In genomic region chr3:127172670-127173515, GRCh38 we compare ENCODE assay signal across 10 cellular contexts. TPM values are rescaled to one million over a fixed set of nuclear protein-coding genes. Genes with fewer than 3 reads are reported as not detected.
DNase-seq lines count a peak whose midpoint lies in the region; ATAC-seq and TF ChIP-seq lines count a peak whose summit lies in the region.
"Had no signal": no experiment of that assay in that cellular context is flagged by ENCODE, and none has a peak within 500 bp of the region (broad histone marks: within the 10 kb centered on the region; RNA-seq: fewer than 3 reads in every experiment).

No MANE protein-coding gene starts in this region.

- CTCF ChIA-PET in HEK293T (lab: Yijun Ruan, JAX) = no interaction called here

- ATAC-seq in HG03469 (IDR thresholded peaks at IDR 0.05; ENCODE audit: unreplicated experiment) (no peak), GM21360 (IDR thresholded peaks at IDR 0.05; ENCODE audit: unreplicated experiment) (no peak)

- H3K36me3 ChIP-seq in ascending aorta = no peaks in the 10 kb centered on the region

- H3K27me3 ChIP-seq in ascending aorta = no peaks in the 10 kb centered on the region

- H3K4me1 ChIP-seq in ascending aorta = peaks cover 0 to 8% of the 10 kb centered on the region in 2 donors

- DNase-seq in AG08396 (ENCODE audit: low spot score) (peak; percentile 83), HEK293T (ENCODE audit: extremely low spot score) (peak; percentile 27), SHP77 treated with DMSO at 0.1 percent for 48 hours (lab: John Stamatoyannopoulos, UW) (peak; percentile 15), islet precursor cell (peak; percentile 98), ascending aorta (ENCODE audit: low spot score in 2 of 2) (no peak), SKM-1 (lab: John Stamatoyannopoulos, UW; ENCODE audit: unreplicated experiment) (no peak)
- DNase-seq: activated B cell treated with CpG ODN at 0.5 μM for 24 hours had no signal

- POLR2A ChIA-PET in HEK293T (lab: Yijun Ruan, JAX) = no interaction called here

- intact Hi-C loops in ascending aorta (cut with DNase I) = no loop called here

- TF ChIP-seq CTCF in ascending aorta (IDR thresholded peaks at IDR 0.05) = no peak

- no peak overlapping the region for H3K4me3 ChIP-seq in ascending aorta

- H3K27ac ChIP-seq in ascending aorta = no peak overlapping the region
- H3K27ac ChIP-seq: HL-60 had no signal

- H3K9me3 ChIP-seq in ascending aorta = no peaks in the 10 kb centered on the region

TF ChIP-seq in HEK293T, 16 proteins besides CTCF, POLR2A, EP300 and RAD21:
- TF ChIP-seq L3MBTL2 (conservative IDR thresholded peaks at IDR 0.05) = no peak
- no peak for TF ChIP-seq CTBP1 (IDR thresholded peaks at IDR 0.05; ENCODE audit: borderline replicate concordance)
- no peak for TF ChIP-seq SP1 (IDR thresholded peaks at IDR 0.05)
- no peak for TF ChIP-seq HDGF (IDR thresholded peaks at IDR 0.05; ENCODE audit: borderline replicate concordance)
- TF ChIP-seq BHLHE40 (IDR thresholded peaks at IDR 0.05; ENCODE audit: borderline replicate concordance) = no peak
- TF ChIP-seq ARNT (IDR thresholded peaks at IDR 0.05) = no peak
- TF ChIP-seq FOXM1 (IDR thresholded peaks at IDR 0.05; ENCODE audit: borderline replicate concordance) = no peak
- TF ChIP-seq PKNOX1 (IDR thresholded peaks at IDR 0.05) = no peak
- no peak for TF ChIP-seq TARDBP (IDR thresholded peaks at IDR 0.05)
TF ChIP-seq in HEK293T: peak in this region for 0.

RNA-seq across cellular contexts. Expression of gene PRR23E, which starts 20.0 kb away (rescaled TPM):
- not detected for total RNA-seq in ascending aorta
- total RNA-seq: activated B cell treated with CpG ODN at 0.5 μM for 24 hours had no signal

Comparison
In these comparisons a context has a peak if more than half of its experiments do, and no peak if none do; other contexts are left out.
1. DNase-seq: peak in AG08396 (single experiment), HEK293T (single experiment), SHP77 treated with DMSO at 0.1 percent for 48 hours (single experiment) and islet precursor cell (single experiment); none in ascending aorta (0 of 2) and SKM-1 (single experiment).